ENCODE assay signal across 9 cellular contexts in genomic region chr1:108691128-108691885, GRCh38. TPM values are rescaled to one million over a fixed set of nuclear protein-coding genes. Genes with fewer than 3 reads are reported as not detected.
DNase-seq lines count a peak whose midpoint lies in the region; ATAC-seq lines count a peak whose summit lies in the region.
"Had no signal": no experiment of that assay in that cellular context is flagged by ENCODE, and none has a peak within 500 bp of the region (broad histone marks: within the 10 kb centered on the region; RNA-seq: fewer than 3 reads in every experiment).

No MANE protein-coding gene starts in this region.

- H3K4me3 ChIP-seq in duodenal mucosa (ENCODE audit: low read depth in 1 of 2, low read length in 2 of 2) = peak overlapping the region; percentile 81 to 93

- peaks cover 7 to 13% of the 10 kb centered on the region in 2 donors for H3K4me1 ChIP-seq in duodenal mucosa (ENCODE audit: control insufficient read depth in 1 of 2, insufficient read depth in 2 of 2, low read length in 2 of 2)

- no peaks in the 10 kb centered on the region for H3K9me3 ChIP-seq in duodenal mucosa (ENCODE audit: control insufficient read depth in 1 of 2, low read length in 2 of 2)

- peaks cover 4 to 6% of the 10 kb centered on the region in 2 donors for H3K36me3 ChIP-seq in duodenal mucosa (ENCODE audit: control insufficient read depth in 1 of 2, insufficient read depth in 2 of 2, low read length in 2 of 2)

- peaks cover 0 to 7% (median 0%) of the 10 kb centered on the region in 3 donors for H3K27me3 Mint-ChIP-seq in naive B cell

- peaks cover 0 to 7% of the 10 kb centered on the region in 2 donors for H3K36me3 Mint-ChIP-seq in naive B cell

- peak overlapping the region; percentile 89 to 100 (median 97) for H3K4me3 Mint-ChIP-seq in naive B cell

- H3K27ac ChIP-seq in duodenal mucosa (ENCODE audit: low read depth, low read length) = peak overlapping the region; percentile 98

- peaks cover 26 to 47% (median 43%) of the 10 kb centered on the region in 3 donors for H3K4me1 Mint-ChIP-seq in naive B cell

- peak overlapping the region; percentile 97 to 100 (median 98) for H3K27ac Mint-ChIP-seq in naive B cell

- peak; percentile 41 for DNase-seq in NCI-H748 (lab: John Stamatoyannopoulos, UW; ENCODE audit: unreplicated experiment)
- DNase-seq in NCI-H748 treated with DMSO at 0.1 percent for 48 hours (lab: John Stamatoyannopoulos, UW) = no peak
- DNase-seq in M059J (ENCODE audit: low read depth) = peak; percentile 27
- DNase-seq in naive B cell = no peak
- DNase-seq in DMS153 (lab: John Stamatoyannopoulos, UW) = no peak
- no peak for DNase-seq in GM19238 (ENCODE audit: insufficient read length, low spot score)
- no peak for DNase-seq in islet precursor cell

- ATAC-seq in naive B cell (ENCODE audit: low read depth in 2 of 2) = no peak

- H3K9ac ChIP-seq in duodenal mucosa (ENCODE audit: low read depth in 1 of 2, low read length in 2 of 2) = peak overlapping the region; percentile 65 to 92

- H3K27me3 ChIP-seq in duodenal mucosa (ENCODE audit: control insufficient read depth in 1 of 2, insufficient read depth in 2 of 2, low read length in 2 of 2) = no peaks in the 10 kb centered on the region

- no peaks in the 10 kb centered on the region for H3K9me3 Mint-ChIP-seq in naive B cell

RNA-seq across cellular contexts. Expression of gene PRPF38B, which starts 0.8 kb away (rescaled TPM):
- total RNA-seq in M059J (2014; rRNA removed; shearing (Covaris generic)) = 8.5 and 10.8 TPM in 2 replicates
- polyA plus RNA-seq in naive B cell (ENCODE audit: low read depth in 6 of 6) = 10 to 100 TPM; 19.7 to 38.7 (median 21.1) TPM

RNA-seq across cellular contexts. Expression of gene FNDC7, which starts 21.4 kb away (rescaled TPM):
- total RNA-seq in M059J (2014; rRNA removed; shearing (Covaris generic)) = not detected in 2 replicates
- under 1 TPM in 1 of 6 donors, not detected in 5; 0.11 TPM for polyA plus RNA-seq in naive B cell (ENCODE audit: low read depth in 6 of 6)

RNA-seq across cellular contexts. Expression of gene HENMT1, which starts 30.4 kb away (rescaled TPM):
- total RNA-seq in M059J (2014; rRNA removed; shearing (Covaris generic)) = not detected in 2 replicates
- polyA plus RNA-seq in naive B cell (ENCODE audit: low read depth in 6 of 6) = 10 to 100 TPM in 3 of 6 donors, 1 to 10 TPM in 3; 3.2 to 14.6 (median 9.1) TPM
- total RNA-seq: Daoy had no signal

RNA-seq across cellular contexts. Expression of gene STXBP3, which starts 55.2 kb away (rescaled TPM):
- 55.4 and 57.3 TPM in 2 replicates for total RNA-seq in M059J (2014; rRNA removed; shearing (Covaris generic))
- 10 to 100 TPM; 40.5 to 52.0 (median 44.2) TPM for polyA plus RNA-seq in naive B cell (ENCODE audit: low read depth in 6 of 6)

Comparison
In these comparisons a context has a peak if more than half of its experiments do, and no peak if none do; other contexts are left out.
1. DNase-seq: peak in NCI-H748 (single experiment) and M059J (single experiment); none in NCI-H748 treated with DMSO at 0.1 percent for 48 hours (single experiment), naive B cell (single experiment), DMS153 (single experiment), GM19238 (single experiment) and islet precursor cell (single experiment).